Comparison of ENCODE assay signal across 1 cellular context in genomic region chr19:37303591-37304171, GRCh38.
TF ChIP-seq lines count a peak whose summit lies in the region.

No MANE protein-coding gene starts in this region.

TF ChIP-seq in H1, 55 proteins besides CTCF, POLR2A, EP300 and RAD21 (continued from another document):
- TF ChIP-seq CHD7 (IDR thresholded peaks at IDR 0.05; ENCODE audit: insufficient replicate concordance, low read length), result no peak
- TF ChIP-seq KDM4A (IDR thresholded peaks at IDR 0.05; ENCODE audit: low read depth, low read length, severe bottlenecking), result no peak
- no peak for TF ChIP-seq GTF2F1 (IDR thresholded peaks at IDR 0.05; ENCODE audit: borderline replicate concordance, low read depth, low read length)
- TF ChIP-seq ATF3 (IDR thresholded peaks at IDR 0.05; ENCODE audit: insufficient read depth, low read depth, low read length), result no peak
- TF ChIP-seq SP4 (IDR thresholded peaks at IDR 0.05; ENCODE audit: low read length), result no peak
- TF ChIP-seq JUND (IDR thresholded peaks at IDR 0.05; ENCODE audit: low read length), result no peak
- TF ChIP-seq RFX5 (IDR thresholded peaks at IDR 0.05; ENCODE audit: borderline replicate concordance, low read depth, low read length), result no peak
- no peak for TF ChIP-seq BACH1 (IDR thresholded peaks at IDR 0.05; ENCODE audit: low read length)
- TF ChIP-seq ATF2 (IDR thresholded peaks at IDR 0.05; ENCODE audit: low read length), result no peak
- TF ChIP-seq KDM1A (IDR thresholded peaks at IDR 0.05; ENCODE audit: borderline replicate concordance, low read length), result no peak
